In the genomic region with DNA sequence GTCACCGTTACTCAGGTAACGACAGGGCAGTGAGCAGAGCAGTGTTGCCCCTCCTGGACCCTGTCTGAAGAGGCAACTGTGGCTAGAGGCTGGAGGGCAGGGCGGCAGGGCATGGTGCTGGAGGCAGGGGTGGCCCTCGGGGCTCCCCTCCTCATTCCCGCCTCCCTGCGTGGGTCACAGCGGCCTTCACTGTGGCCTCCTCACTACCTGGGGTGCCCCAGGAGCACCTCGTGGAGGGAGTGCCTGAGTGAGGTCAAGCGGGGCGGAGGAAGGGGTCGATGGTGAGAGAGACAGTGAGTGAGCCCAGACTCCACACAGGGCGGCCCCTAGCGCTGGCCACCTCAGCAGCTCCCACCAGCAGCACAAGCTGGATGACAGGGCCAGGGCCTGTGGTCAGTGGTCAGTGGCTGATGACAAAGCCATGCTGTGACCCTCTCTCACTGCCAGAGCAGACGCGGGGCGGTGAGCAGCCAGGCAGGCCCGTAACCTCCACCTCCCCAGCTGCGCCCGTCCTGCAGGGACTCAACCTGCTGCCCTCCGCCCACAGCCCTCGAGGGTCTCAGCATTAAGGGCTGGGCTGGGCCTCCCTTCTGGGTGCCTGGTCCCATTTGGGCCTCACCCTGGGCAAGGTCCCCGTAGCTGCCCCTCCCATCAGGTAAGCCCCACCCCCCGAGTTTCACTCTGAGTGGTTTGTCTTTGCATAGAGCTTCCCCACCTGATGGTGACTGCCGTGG, we compare ENCODE assay signal across 17 cellular contexts. TPM values are rescaled to one million over a fixed set of nuclear protein-coding genes. Genes with fewer than 3 reads are reported as not detected.
DNase-seq lines count a peak whose midpoint lies in the region; ATAC-seq and TF ChIP-seq lines count a peak whose summit lies in the region.
"Had no signal": no experiment of that assay in that cellular context is flagged by ENCODE, and none has a peak within 500 bp of the region (broad histone marks: within the 10 kb centered on the region; RNA-seq: fewer than 3 reads in every experiment).

No MANE protein-coding gene starts in this region.

- no peak overlapping the region for H2AFZ ChIP-seq in neuronal stem cell (ENCODE audit: low read length)
- no peak overlapping the region for H2AFZ ChIP-seq in GM23248

- H3K4me3 ChIP-seq in neuronal stem cell (ENCODE audit: low read length in 2 of 2) (peak overlapping the region in 1 of 2 donors; percentile 53), GM23248 (no peak overlapping the region), colonic mucosa (no peak overlapping the region)
- H3K4me3 ChIP-seq: right atrium auricular region, SK-N-MC had no signal

- peaks cover 3% of the 10 kb centered on the region for H3K79me1 ChIP-seq in neuronal stem cell (ENCODE audit: low read depth, low read length)

- H2BK5ac ChIP-seq in neuronal stem cell (ENCODE audit: low read length) = peak overlapping the region; percentile 48

- peak overlapping the region; percentile 72 for H2BK120ac ChIP-seq in neuronal stem cell (ENCODE audit: low read depth, low read length)

- H3K79me2 ChIP-seq in GM23248 (ENCODE audit: insufficient read depth) = no peaks in the 10 kb centered on the region

- H3K9ac ChIP-seq in neuronal stem cell (ENCODE audit: low read depth, low read length, poor library complexity) (peak overlapping the region; percentile 81), GM23248 (no peak overlapping the region), colonic mucosa (ENCODE audit: low read depth in 2 of 2, low read length in 2 of 2) (peak overlapping the region in 1 of 2 donors; percentile 9)

- H2BK15ac ChIP-seq in neuronal stem cell (ENCODE audit: low read length) = peak overlapping the region; percentile 49

- peak overlapping the region; percentile 20 for H3K23ac ChIP-seq in neuronal stem cell (ENCODE audit: low read depth, low read length, poor library complexity)

- ATAC-seq in T-helper 17 cell (no peak), GM18873 (IDR thresholded peaks at IDR 0.05; ENCODE audit: low FRiP score, unreplicated experiment) (no peak)

- H3K4me2 ChIP-seq in neuronal stem cell (ENCODE audit: insufficient read depth, low read length, poor library complexity, severe bottlenecking) = no peak overlapping the region
- no peak overlapping the region for H3K4me2 ChIP-seq in GM23248 (ENCODE audit: unreplicated experiment)

- in situ Hi-C loops in GM23248 (cut with MboI) = loop anchor here (10.0 kb wide), 1 partner anchor 143 kb away; no protein-coding TSS in a partner anchor

- no peaks in the 10 kb centered on the region for H4K20me1 ChIP-seq in GM23248 (ENCODE audit: insufficient read depth)

- peak overlapping the region; percentile 21 for H3K14ac ChIP-seq in neuronal stem cell (ENCODE audit: low read length)

- peaks cover 9% of the 10 kb centered on the region for H3K4me1 Mint-ChIP-seq in activated CD4-positive, alpha-beta T cell treated with anti-CD3 and anti-CD28 coated beads, Interleukin-2, amount 10 ng/mL, durations not matched to agents 24 days and 14 days
- H3K4me1 Mint-ChIP-seq in T-helper 17 cell = peaks cover 9% of the 10 kb centered on the region

- no peak for TF ChIP-seq CTCF in colonic mucosa (IDR thresholded peaks at IDR 0.05)

- intact Hi-C loops in activated CD4-positive, alpha-beta T cell treated with anti-CD3 and anti-CD28 coated beads, Interleukin-2, amount 10 ng/mL, durations not matched to agents 24 days and 14 days (cut with micrococcal nuclease) = no loop called here
- intact Hi-C loops in colonic mucosa (cut with DNase I) = loop anchor here (5.0 kb wide), 1 partner anchor 150 kb away; no protein-coding TSS in a partner anchor

- H3K27me3 ChIP-seq in neuronal stem cell (ENCODE audit: control insufficient read depth in 3 of 3, insufficient read depth in 3 of 3, low read depth in 1 of 3, low read length in 3 of 3) (peaks cover 0 to 43% (median 3%) of the 10 kb centered on the region in 3 experiments), GM23248 (replicated peaks; ENCODE audit: insufficient read depth) (no peaks in the 10 kb centered on the region), colonic mucosa (no peaks in the 10 kb centered on the region)
- H3K27me3 ChIP-seq: brain microvascular endothelial cell, right atrium auricular region had no signal

- peak overlapping the region; percentile 86 for H2AK5ac ChIP-seq in neuronal stem cell (ENCODE audit: low read depth, low read length)

- H3F3A ChIP-seq in GM23248 (ENCODE audit: insufficient read depth) = no peaks in the 10 kb centered on the region

- WGBS in neuronal stem cell (ENCODE audit: extremely low coverage in 2 of 2, insufficient read length in 2 of 2, insufficient replicate concordance in 1 of 2), 2 donors = no CpG with 5 or more reads among the region's 24 CpGs
- WGBS in GM23248 (ENCODE audit: low coverage in 1 of 2, low lambda C conversion rate in 2 of 2, missing lambda C conversion rate in 2 of 2), 2 experiments = 69 to 70% methylated on average over 21 to 24 of the region's 24 CpGs

- H3K4me3 Mint-ChIP-seq in activated CD4-positive, alpha-beta T cell treated with anti-CD3 and anti-CD28 coated beads, Interleukin-2, amount 10 ng/mL, durations not matched to agents 24 days and 14 days = no peak overlapping the region
- H3K4me3 Mint-ChIP-seq in T-helper 17 cell = peak overlapping the region; percentile 9
- H3K4me3 Mint-ChIP-seq: activated T-cell treated with anti-CD3 and anti-CD28 coated beads, Interleukin-2, amount 50 U/mL, for 24 hours had no signal

- H3K27ac ChIP-seq in neuronal stem cell (replicated peaks; ENCODE audit: low read length) (no peak overlapping the region), GM23248 (no peak overlapping the region), colonic mucosa (no peak overlapping the region)
- H3K27ac ChIP-seq: brain microvascular endothelial cell, right atrium auricular region, SK-N-MC had no signal

- H3K9me3 Mint-ChIP-seq in activated CD4-positive, alpha-beta T cell treated with anti-CD3 and anti-CD28 coated beads, Interleukin-2, amount 10 ng/mL, durations not matched to agents 24 days and 14 days = no peaks in the 10 kb centered on the region
- H3K9me3 Mint-ChIP-seq: activated T-cell treated with anti-CD3 and anti-CD28 coated beads, Interleukin-2, amount 50 U/mL, for 24 hours had no signal

- no peaks in the 10 kb centered on the region for H3K9me2 ChIP-seq in GM23248 (ENCODE audit: insufficient read depth)

- peak; percentile 39 for DNase-seq in activated CD4-positive, alpha-beta T cell treated with anti-CD3 and anti-CD28 coated beads for 48 hours
- no peak for DNase-seq in activated CD4-positive, alpha-beta T cell treated with anti-CD3 and anti-CD28 coated beads, Interleukin-2, amount 10 ng/mL, durations not matched to agents 24 days and 14 days
- DNase-seq in GM03348 (ENCODE audit: low spot score) = peak; percentile 3
- no peak for DNase-seq in T-helper 17 cell
- no peak for DNase-seq in neuronal stem cell (ENCODE audit: low spot score)
- DNase-seq in GM23248 = no peak
- no peak for DNase-seq in colonic mucosa
- DNase-seq: activated T-cell treated with anti-CD3 and anti-CD28 coated beads, Interleukin-2, amount 50 U/mL, for 24 hours; brain microvascular endothelial cell; C1 segment of cervical spinal cord; KG1; NCI-H2081; NCI-H446; NK-92 treated with Interleukin-12 subunit alpha and Interleukin-12 subunit beta, amount 100 ng/mL, for 24 hours had no signal

- peak overlapping the region; percentile 84 for H2BK12ac ChIP-seq in neuronal stem cell (ENCODE audit: low read length)

- no peak overlapping the region for H3K27ac Mint-ChIP-seq in activated CD4-positive, alpha-beta T cell treated with anti-CD3 and anti-CD28 coated beads, Interleukin-2, amount 10 ng/mL, durations not matched to agents 24 days and 14 days
- H3K27ac Mint-ChIP-seq in T-helper 17 cell = peak overlapping the region; percentile 21
- H3K27ac Mint-ChIP-seq: activated T-cell treated with anti-CD3 and anti-CD28 coated beads, Interleukin-2, amount 50 U/mL, for 24 hours had no signal

- H4K8ac ChIP-seq in neuronal stem cell (ENCODE audit: low read depth, low read length) = peak overlapping the region; percentile 82

- H4K91ac ChIP-seq in neuronal stem cell (ENCODE audit: low read depth, low read length, poor library complexity) = no peak overlapping the region

- H3K9me3 ChIP-seq in T-helper 17 cell (ENCODE audit: control insufficient read depth, low read length, poor library complexity, severe bottlenecking) = no peaks in the 10 kb centered on the region
- peaks cover 0 to 2% of the 10 kb centered on the region in 2 donors for H3K9me3 ChIP-seq in neuronal stem cell (replicated peaks in 1 of 2; ENCODE audit: control insufficient read depth in 2 of 2, insufficient read depth in 1 of 2, low read depth in 1 of 2, low read length in 2 of 2)
- no peaks in the 10 kb centered on the region for H3K9me3 ChIP-seq in GM23248 (ENCODE audit: low read depth)
- H3K9me3 ChIP-seq in colonic mucosa = no peaks in the 10 kb centered on the region
- H3K9me3 ChIP-seq: right atrium auricular region had no signal

- peaks cover 15% of the 10 kb centered on the region for H3K36me3 Mint-ChIP-seq in activated CD4-positive, alpha-beta T cell treated with anti-CD3 and anti-CD28 coated beads, Interleukin-2, amount 10 ng/mL, durations not matched to agents 24 days and 14 days (ENCODE audit: low read depth)
- H3K36me3 Mint-ChIP-seq in T-helper 17 cell (ENCODE audit: low read depth) = peaks cover 6% of the 10 kb centered on the region

- peaks cover 3% of the 10 kb centered on the region for H3K27me3 Mint-ChIP-seq in activated CD4-positive, alpha-beta T cell treated with anti-CD3 and anti-CD28 coated beads, Interleukin-2, amount 10 ng/mL, durations not matched to agents 24 days and 14 days
- peaks cover 7% of the 10 kb centered on the region for H3K27me3 Mint-ChIP-seq in T-helper 17 cell

- no peaks in the 10 kb centered on the region for H3K36me3 ChIP-seq in neuronal stem cell (replicated peaks in 1 of 2; ENCODE audit: control insufficient read depth in 2 of 2, insufficient read depth in 2 of 2, low read length in 2 of 2)
- no peaks in the 10 kb centered on the region for H3K36me3 ChIP-seq in GM23248 (ENCODE audit: low read depth)
- H3K36me3 ChIP-seq in colonic mucosa = no peaks in the 10 kb centered on the region
- H3K36me3 ChIP-seq: brain microvascular endothelial cell, right atrium auricular region had no signal

- H3K4me1 ChIP-seq in neuronal stem cell (ENCODE audit: control insufficient read depth in 2 of 2, insufficient read depth in 1 of 2, low read depth in 1 of 2, low read length in 2 of 2) (peaks cover 0 to 1% of the 10 kb centered on the region in 2 donors), GM23248 (ENCODE audit: insufficient read depth) (no peaks in the 10 kb centered on the region), colonic mucosa (no peaks in the 10 kb centered on the region)
- H3K4me1 ChIP-seq: right atrium auricular region had no signal

- peak overlapping the region; percentile 52 for H3K18ac ChIP-seq in neuronal stem cell (ENCODE audit: low read length)

- peak overlapping the region; percentile 11 for H3K4ac ChIP-seq in neuronal stem cell (ENCODE audit: low read length)

RNA-seq across cellular contexts. Expression of gene GPR132, which starts 17.8 kb away (rescaled TPM):
- 25.8 and 31.5 TPM in 2 replicates for total RNA-seq in activated CD4-positive, alpha-beta T cell treated with anti-CD3 and anti-CD28 coated beads, Interleukin-2, amount 10 ng/mL, durations not matched to agents 24 days and 14 days
- total RNA-seq in T-helper 17 cell (10 to 100 TPM; 43.4 to 47.1 TPM), colonic mucosa (1 to 10 TPM; 1.0 TPM)
- 0.13 TPM for polyA plus RNA-seq in neuronal stem cell (2013, experiment 1 of 2)
- polyA plus RNA-seq in neuronal stem cell (2013, experiment 2 of 2) = 0.08 TPM
- total RNA-seq in GM23248 (2014; rRNA removed; shearing (Covaris generic)) = not detected in 2 replicates
- not detected in 2 replicates for polyA plus RNA-seq in GM23248 (2016; fragmentation: Nextera tagmentation; extraction: Ambion mirVana)

RNA-seq across cellular contexts. Expression of gene CDCA4, which starts 26.6 kb away (rescaled TPM):
- 64.6 and 66.3 TPM in 2 replicates for total RNA-seq in activated CD4-positive, alpha-beta T cell treated with anti-CD3 and anti-CD28 coated beads, Interleukin-2, amount 10 ng/mL, durations not matched to agents 24 days and 14 days
- 10 to 100 TPM; 16.1 to 18.4 TPM for total RNA-seq in T-helper 17 cell
- polyA plus RNA-seq in neuronal stem cell (2013, experiment 1 of 2) = 46.0 TPM
- 45.5 TPM for polyA plus RNA-seq in neuronal stem cell (2013, experiment 2 of 2)
- total RNA-seq in GM23248 (2014; rRNA removed; shearing (Covaris generic)) = 25.5 and 27.5 TPM in 2 replicates
- polyA plus RNA-seq in GM23248 (2016; fragmentation: Nextera tagmentation; extraction: Ambion mirVana) = 24.0 and 26.8 TPM in 2 replicates
- total RNA-seq in colonic mucosa = 10 to 100 TPM in 1 of 2 donors, 1 to 10 TPM in 1; 8.3 to 16.3 TPM

Comparison
In these comparisons a context has a peak if more than half of its experiments do, and no peak if none do; other contexts are left out.
1. DNase-seq: peak in activated CD4-positive, alpha-beta T cell treated with anti-CD3 and anti-CD28 coated beads for 48 hours (single experiment) and GM03348 (single experiment); none in activated CD4-positive, alpha-beta T cell treated with anti-CD3 and anti-CD28 coated beads, Interleukin-2, amount 10 ng/mL, durations not matched to agents 24 days and 14 days (single experiment), T-helper 17 cell (0 of 3), neuronal stem cell (single experiment), GM23248 (single experiment) and colonic mucosa (single experiment).
2. RNA of gene GPR132, which starts 17.8 kb away (total RNA-seq): 43.4 to 47.1 TPM in T-helper 17 cell and 25.8 to 31.5 TPM in activated CD4-positive, alpha-beta T cell treated with anti-CD3 and anti-CD28 coated beads, Interleukin-2, amount 10 ng/mL, durations not matched to agents 24 days and 14 days; 1.0 TPM in colonic mucosa and not detected in GM23248; every median in the first group is over 10 times any median in the second.